ENCODE assay signal across 9 cellular contexts in genomic region chr10:4013651-4014085, GRCh38.
A peak's percentile ranks its signal among the peaks of the same experiment; 100 is the strongest.
DNase-seq lines count a peak whose midpoint lies in the region; ATAC-seq and TF ChIP-seq lines count a peak whose summit lies in the region.
"Had no signal": no experiment of that assay in that cellular context is flagged by ENCODE, and none has a peak within 500 bp of the region (broad histone marks: within the 10 kb centered on the region; RNA-seq: fewer than 3 reads in every experiment).

No MANE protein-coding gene starts in this region.

- DNase-seq in activated CD4-positive, alpha-beta T cell treated with anti-CD3 and anti-CD28 coated beads for 36 hours: peak; percentile 86
- no peak for DNase-seq in activated CD4-positive, alpha-beta T cell treated with anti-CD3 and anti-CD28 coated beads for 1 hour
- DNase-seq in activated naive CD8-positive, alpha-beta T cell treated with anti-CD3 and anti-CD28 coated beads, Interleukin-2, amount 50 U/mL, for 24 hours: peak; percentile 70
- DNase-seq in stimulated activated CD8-positive, alpha-beta memory T cell treated with anti-CD3 and anti-CD28 coated beads, Interleukin-7, amount 100 ng/mL, for 48 hours (ENCODE audit: extremely low read depth in 1 of 2, low read depth in 1 of 2): peak; percentile 44 to 52
- no peak for DNase-seq in testis
- DNase-seq in SKM-1 treated with dmso at 0.1 percent for 144 hours (lab: John Stamatoyannopoulos, UW; ENCODE audit: unreplicated experiment): no peak

- no peaks in the 10 kb centered on the region for H3K36me3 Mint-ChIP-seq in activated CD4-positive, alpha-beta T cell treated with anti-CD3 and anti-CD28 coated beads for 36 hours (ENCODE audit: low read depth)
- no peaks in the 10 kb centered on the region for H3K36me3 Mint-ChIP-seq in activated naive CD8-positive, alpha-beta T cell treated with anti-CD3 and anti-CD28 coated beads, Interleukin-2, amount 50 U/mL, for 24 hours (ENCODE audit: low read depth)

- no peak overlapping the region for H3K27ac ChIP-seq in testis
- H3K27ac ChIP-seq: tibial artery had no signal

- 67 to 76% methylated on average over 12 of the region's 12 CpGs for WGBS in testis, 2 donors

- TF ChIP-seq POLR2A in testis (IDR thresholded peaks at IDR 0.05): no peak

- no peaks in the 10 kb centered on the region for H3K4me1 ChIP-seq in testis

- POLR2A ChIA-PET in activated CD4-positive, alpha-beta T cell treated with anti-CD3 and anti-CD28 coated beads for 36 hours (lab: Charles Lee): interaction anchor here (0.9 kb wide), 1 partner anchor 35 kb away, joined by 3 read pairs; no protein-coding TSS in a partner anchor

- H3K27me3 ChIP-seq in testis: no peaks in the 10 kb centered on the region
- H3K27me3 ChIP-seq: tibial artery had no signal

- peak; percentile 87 for ATAC-seq in activated CD4-positive, alpha-beta T cell treated with anti-CD3 and anti-CD28 coated beads for 36 hours
- ATAC-seq in HG03342 (IDR thresholded peaks at IDR 0.05; ENCODE audit: unreplicated experiment) (peak; percentile 71), GM19467 (IDR thresholded peaks at IDR 0.05; ENCODE audit: unreplicated experiment) (no peak)
- peak; percentile 84 for ATAC-seq in activated naive CD8-positive, alpha-beta T cell treated with anti-CD3 and anti-CD28 coated beads, Interleukin-2, amount 50 U/mL, for 24 hours

- H3K4me1 Mint-ChIP-seq in activated CD4-positive, alpha-beta T cell treated with anti-CD3 and anti-CD28 coated beads for 36 hours: peaks cover 20% of the 10 kb centered on the region
- H3K4me1 Mint-ChIP-seq in activated naive CD8-positive, alpha-beta T cell treated with anti-CD3 and anti-CD28 coated beads, Interleukin-2, amount 50 U/mL, for 24 hours: peaks cover 23% of the 10 kb centered on the region

- H3K36me3 ChIP-seq in testis (ENCODE audit: low read depth, missing control alignments): no peaks in the 10 kb centered on the region
- H3K36me3 ChIP-seq: tibial artery had no signal

- TF ChIP-seq CTCF in testis (IDR thresholded peaks at IDR 0.05): no peak

- no peaks in the 10 kb centered on the region for H3K27me3 Mint-ChIP-seq in activated CD4-positive, alpha-beta T cell treated with anti-CD3 and anti-CD28 coated beads for 36 hours
- no peaks in the 10 kb centered on the region for H3K27me3 Mint-ChIP-seq in activated naive CD8-positive, alpha-beta T cell treated with anti-CD3 and anti-CD28 coated beads, Interleukin-2, amount 50 U/mL, for 24 hours

- no peaks in the 10 kb centered on the region for H3K9me3 ChIP-seq in testis
- H3K9me3 ChIP-seq: tibial artery had no signal

- CTCF ChIA-PET in activated CD4-positive, alpha-beta T cell treated with anti-CD3 and anti-CD28 coated beads for 36 hours (lab: Charles Lee): interaction anchor here (0.6 kb wide), 1 partner anchor 816 kb away, joined by 3 read pairs; no protein-coding TSS in a partner anchor

- no peak overlapping the region for H3K4me3 ChIP-seq in testis
- H3K4me3 ChIP-seq: tibial artery had no signal

- H3K9me3 Mint-ChIP-seq in activated CD4-positive, alpha-beta T cell treated with anti-CD3 and anti-CD28 coated beads for 36 hours (ENCODE audit: low read depth): no peaks in the 10 kb centered on the region
- H3K9me3 Mint-ChIP-seq in activated naive CD8-positive, alpha-beta T cell treated with anti-CD3 and anti-CD28 coated beads, Interleukin-2, amount 50 U/mL, for 24 hours: no peaks in the 10 kb centered on the region

- H3K27ac Mint-ChIP-seq in activated CD4-positive, alpha-beta T cell treated with anti-CD3 and anti-CD28 coated beads for 36 hours: peak overlapping the region; percentile 9
- peak overlapping the region; percentile 4 for H3K27ac Mint-ChIP-seq in activated naive CD8-positive, alpha-beta T cell treated with anti-CD3 and anti-CD28 coated beads, Interleukin-2, amount 50 U/mL, for 24 hours

- intact Hi-C loops in activated CD4-positive, alpha-beta T cell treated with anti-CD3 and anti-CD28 coated beads for 36 hours (cut with DNase I, micrococcal nuclease): no loop called here
- intact Hi-C loops in testis (cut with DNase I; ENCODE audit: low total_unique reads): no loop called here

- no peak overlapping the region for H3K4me3 Mint-ChIP-seq in activated CD4-positive, alpha-beta T cell treated with anti-CD3 and anti-CD28 coated beads for 36 hours
- no peak overlapping the region for H3K4me3 Mint-ChIP-seq in activated naive CD8-positive, alpha-beta T cell treated with anti-CD3 and anti-CD28 coated beads, Interleukin-2, amount 50 U/mL, for 24 hours

Comparison
In these comparisons a context has a peak if more than half of its experiments do, and no peak if none do; other contexts are left out.
1. DNase-seq: peak in activated CD4-positive, alpha-beta T cell treated with anti-CD3 and anti-CD28 coated beads for 36 hours (single experiment), activated naive CD8-positive, alpha-beta T cell treated with anti-CD3 and anti-CD28 coated beads, Interleukin-2, amount 50 U/mL, for 24 hours (single experiment) and stimulated activated CD8-positive, alpha-beta memory T cell treated with anti-CD3 and anti-CD28 coated beads, Interleukin-7, amount 100 ng/mL, for 48 hours (2 of 2); none in activated CD4-positive, alpha-beta T cell treated with anti-CD3 and anti-CD28 coated beads for 1 hour (single experiment), testis (single experiment) and SKM-1 treated with dmso at 0.1 percent for 144 hours (single experiment).